ENCODE assay signal across 1 cellular context in genomic region chr20:57089701-57090144, GRCh38.
A peak's percentile ranks its signal among the peaks of the same experiment; 100 is the strongest.
TF ChIP-seq lines count a peak whose summit lies in the region.

No MANE protein-coding gene starts in this region.

TF ChIP-seq in HepG2, 621 proteins besides CTCF, POLR2A, EP300 and RAD21 (continued from another document):
- TF ChIP-seq, protein P1, sequence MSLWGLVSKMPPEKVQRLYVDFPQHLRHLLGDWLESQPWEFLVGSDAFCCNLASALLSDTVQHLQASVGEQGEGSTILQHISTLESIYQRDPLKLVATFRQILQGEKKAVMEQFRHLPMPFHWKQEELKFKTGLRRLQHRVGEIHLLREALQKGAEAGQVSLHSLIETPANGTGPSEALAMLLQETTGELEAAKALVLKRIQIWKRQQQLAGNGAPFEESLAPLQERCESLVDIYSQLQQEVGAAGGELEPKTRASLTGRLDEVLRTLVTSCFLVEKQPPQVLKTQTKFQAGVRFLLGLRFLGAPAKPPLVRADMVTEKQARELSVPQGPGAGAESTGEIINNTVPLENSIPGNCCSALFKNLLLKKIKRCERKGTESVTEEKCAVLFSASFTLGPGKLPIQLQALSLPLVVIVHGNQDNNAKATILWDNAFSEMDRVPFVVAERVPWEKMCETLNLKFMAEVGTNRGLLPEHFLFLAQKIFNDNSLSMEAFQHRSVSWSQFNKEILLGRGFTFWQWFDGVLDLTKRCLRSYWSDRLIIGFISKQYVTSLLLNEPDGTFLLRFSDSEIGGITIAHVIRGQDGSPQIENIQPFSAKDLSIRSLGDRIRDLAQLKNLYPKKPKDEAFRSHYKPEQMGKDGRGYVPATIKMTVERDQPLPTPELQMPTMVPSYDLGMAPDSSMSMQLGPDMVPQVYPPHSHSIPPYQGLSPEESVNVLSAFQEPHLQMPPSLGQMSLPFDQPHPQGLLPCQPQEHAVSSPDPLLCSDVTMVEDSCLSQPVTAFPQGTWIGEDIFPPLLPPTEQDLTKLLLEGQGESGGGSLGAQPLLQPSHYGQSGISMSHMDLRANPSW (CRISPR knock-in tag; IDR thresholded peaks at IDR 0.05; ENCODE audit: borderline replicate concordance): no peak
- no peak for TF ChIP-seq KAT2B (IDR thresholded peaks at IDR 0.05; ENCODE audit: borderline replicate concordance, low read depth, low read length)
- TF ChIP-seq ZNF333 (CRISPR knock-in tag; IDR thresholded peaks at IDR 0.05; ENCODE audit: borderline replicate concordance): no peak
- no peak for TF ChIP-seq ATRX (CRISPR knock-in tag; IDR thresholded peaks at IDR 0.05; ENCODE audit: borderline replicate concordance)
- TF ChIP-seq CSRNP1 (CRISPR knock-in tag; IDR thresholded peaks at IDR 0.05): no peak
- no peak for TF ChIP-seq CBX1 (IDR thresholded peaks at IDR 0.05; ENCODE audit: low read depth)
- TF ChIP-seq, protein P2, sequence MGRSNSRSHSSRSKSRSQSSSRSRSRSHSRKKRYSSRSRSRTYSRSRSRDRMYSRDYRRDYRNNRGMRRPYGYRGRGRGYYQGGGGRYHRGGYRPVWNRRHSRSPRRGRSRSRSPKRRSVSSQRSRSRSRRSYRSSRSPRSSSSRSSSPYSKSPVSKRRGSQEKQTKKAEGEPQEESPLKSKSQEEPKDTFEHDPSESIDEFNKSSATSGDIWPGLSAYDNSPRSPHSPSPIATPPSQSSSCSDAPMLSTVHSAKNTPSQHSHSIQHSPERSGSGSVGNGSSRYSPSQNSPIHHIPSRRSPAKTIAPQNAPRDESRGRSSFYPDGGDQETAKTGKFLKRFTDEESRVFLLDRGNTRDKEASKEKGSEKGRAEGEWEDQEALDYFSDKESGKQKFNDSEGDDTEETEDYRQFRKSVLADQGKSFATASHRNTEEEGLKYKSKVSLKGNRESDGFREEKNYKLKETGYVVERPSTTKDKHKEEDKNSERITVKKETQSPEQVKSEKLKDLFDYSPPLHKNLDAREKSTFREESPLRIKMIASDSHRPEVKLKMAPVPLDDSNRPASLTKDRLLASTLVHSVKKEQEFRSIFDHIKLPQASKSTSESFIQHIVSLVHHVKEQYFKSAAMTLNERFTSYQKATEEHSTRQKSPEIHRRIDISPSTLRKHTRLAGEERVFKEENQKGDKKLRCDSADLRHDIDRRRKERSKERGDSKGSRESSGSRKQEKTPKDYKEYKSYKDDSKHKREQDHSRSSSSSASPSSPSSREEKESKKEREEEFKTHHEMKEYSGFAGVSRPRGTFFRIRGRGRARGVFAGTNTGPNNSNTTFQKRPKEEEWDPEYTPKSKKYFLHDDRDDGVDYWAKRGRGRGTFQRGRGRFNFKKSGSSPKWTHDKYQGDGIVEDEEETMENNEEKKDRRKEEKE (IDR thresholded peaks at IDR 0.05): no peak
- TF ChIP-seq PTBP1 (IDR thresholded peaks at IDR 0.05; ENCODE audit: low read depth, low read length, poor library complexity, severe bottlenecking): peak; percentile 96
- TF ChIP-seq BRD4 (CRISPR knock-in tag; IDR thresholded peaks at IDR 0.05): no peak
- no peak for TF ChIP-seq ZNF839 (CRISPR knock-in tag; IDR thresholded peaks at IDR 0.05; ENCODE audit: borderline replicate concordance)
- TF ChIP-seq ZNF264 (CRISPR knock-in tag; IDR thresholded peaks at IDR 0.05): no peak
- TF ChIP-seq CREM (IDR thresholded peaks at IDR 0.05): no peak
- TF ChIP-seq CREM (CRISPR knock-in tag; IDR thresholded peaks at IDR 0.05): no peak
- no peak for TF ChIP-seq RBM22 (optimal IDR thresholded peaks at IDR 0.05; ENCODE audit: low read length)
- no peak for TF ChIP-seq CC2D1A (CRISPR knock-in tag; IDR thresholded peaks at IDR 0.05)
- no peak for TF ChIP-seq THYN1 (CRISPR knock-in tag; IDR thresholded peaks at IDR 0.05; ENCODE audit: borderline replicate concordance, low read depth)
- 0 out of 2 replicates have a peak, but pooled peaks have one; percentile 37 for TF ChIP-seq DNMT1 (CRISPR knock-in tag; IDR thresholded peaks at IDR 0.05)
- no peak for TF ChIP-seq E2F1 (CRISPR knock-in tag; IDR thresholded peaks at IDR 0.05)
- no peak for TF ChIP-seq ZNF276 (CRISPR knock-in tag; IDR thresholded peaks at IDR 0.05; ENCODE audit: low read depth)
- no peak for TF ChIP-seq TBX2 (CRISPR knock-in tag; IDR thresholded peaks at IDR 0.05; ENCODE audit: borderline replicate concordance)
- no peak for TF ChIP-seq ZNF510 (CRISPR knock-in tag; IDR thresholded peaks at IDR 0.05; ENCODE audit: low read depth)
- TF ChIP-seq SYNCRIP (IDR thresholded peaks at IDR 0.05; ENCODE audit: insufficient read depth, low read depth, low read length): no peak
- TF ChIP-seq MNT (IDR thresholded peaks at IDR 0.05): no peak
